ENCODE assay signal across 15 cellular contexts in the genomic region with DNA sequence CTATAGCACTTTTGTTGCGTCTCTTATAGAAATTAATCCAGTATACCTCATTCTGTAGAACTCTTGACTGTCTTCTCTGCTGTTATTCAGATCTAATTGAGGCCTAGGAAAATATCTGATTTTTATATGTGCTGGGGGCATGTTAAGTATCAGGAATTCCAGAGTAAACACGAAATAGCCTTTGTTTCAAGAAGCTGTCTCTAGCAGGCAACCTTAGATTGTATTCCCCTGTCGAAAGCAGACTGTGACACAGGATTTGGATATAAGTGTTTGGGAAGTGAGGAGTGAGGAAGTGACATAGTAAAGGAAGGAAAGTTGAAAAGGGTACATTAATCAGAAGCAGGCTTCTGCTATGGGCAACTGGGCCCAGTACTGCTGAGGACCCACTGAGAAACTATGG.
DNase-seq lines count a peak whose midpoint lies in the region; ATAC-seq and TF ChIP-seq lines count a peak whose summit lies in the region.
"Had no signal": no experiment of that assay in that cellular context is flagged by ENCODE, and none has a peak within 500 bp of the region (broad histone marks: within the 10 kb centered on the region; RNA-seq: fewer than 3 reads in every experiment).

No MANE protein-coding gene starts in this region.

- no peak for TF ChIP-seq CTCF in fibroblast of the aortic adventitia (IDR thresholded peaks at IDR 0.05; ENCODE audit: insufficient read depth, low read length)
- no peak for TF ChIP-seq CTCF in tibial artery (IDR thresholded peaks at IDR 0.05)

- peak overlapping the region; percentile 23 for H3K4me3 Mint-ChIP-seq in activated naive CD4-positive, alpha-beta T cell treated with anti-CD3 and anti-CD28 coated beads, Interleukin-2, amount 50 U/mL, for 24 hours
- H3K4me3 Mint-ChIP-seq in activated naive CD8-positive, alpha-beta T cell treated with anti-CD3 and anti-CD28 coated beads, Interleukin-2, amount 50 U/mL, for 24 hours: no peak overlapping the region
- H3K4me3 Mint-ChIP-seq: activated naive CD4-positive, alpha-beta T cell treated with anti-CD3 and anti-CD28 coated beads for 36 hours; GM23338 had no signal

- peaks cover 27% of the 10 kb centered on the region for H3K4me1 Mint-ChIP-seq in activated naive CD4-positive, alpha-beta T cell treated with anti-CD3 and anti-CD28 coated beads, Interleukin-2, amount 50 U/mL, for 24 hours
- H3K4me1 Mint-ChIP-seq in activated naive CD8-positive, alpha-beta T cell treated with anti-CD3 and anti-CD28 coated beads, Interleukin-2, amount 50 U/mL, for 24 hours: peaks cover 27% of the 10 kb centered on the region
- H3K4me1 Mint-ChIP-seq: GM23338 had no signal

- H3K27me3 ChIP-seq in tibial artery (no peaks in the 10 kb centered on the region), Karpas-422 (ENCODE audit: low read length) (no peaks in the 10 kb centered on the region)
- H3K27me3 ChIP-seq: heart right ventricle, neutrophil, upper lobe of left lung had no signal

- H3K27ac ChIP-seq in tibial artery: peak overlapping the region; percentile 20 to 42
- no peak overlapping the region for H3K27ac ChIP-seq in Karpas-422 (ENCODE audit: low read length)
- H3K27ac ChIP-seq: left ventricle myocardium inferior, neutrophil, upper lobe of left lung had no signal

- no peak overlapping the region for H3K4me2 ChIP-seq in Karpas-422 (ENCODE audit: low read depth, low read length, poor library complexity, severe bottlenecking)
- H3K4me2 ChIP-seq: GM23338 had no signal

- H3K4me1 ChIP-seq in tibial artery (peaks cover 0 to 11% (median 0%) of the 10 kb centered on the region in 4 donors), Karpas-422 (ENCODE audit: low read length) (no peaks in the 10 kb centered on the region)
- H3K4me1 ChIP-seq: upper lobe of left lung had no signal

- no peaks in the 10 kb centered on the region for H3K36me3 Mint-ChIP-seq in activated naive CD4-positive, alpha-beta T cell treated with anti-CD3 and anti-CD28 coated beads, Interleukin-2, amount 50 U/mL, for 24 hours
- H3K36me3 Mint-ChIP-seq in activated naive CD8-positive, alpha-beta T cell treated with anti-CD3 and anti-CD28 coated beads, Interleukin-2, amount 50 U/mL, for 24 hours (ENCODE audit: low read depth): no peaks in the 10 kb centered on the region

- no peak overlapping the region for H3K27ac Mint-ChIP-seq in activated naive CD4-positive, alpha-beta T cell treated with anti-CD3 and anti-CD28 coated beads, Interleukin-2, amount 50 U/mL, for 24 hours
- peak overlapping the region; percentile 36 for H3K27ac Mint-ChIP-seq in activated naive CD8-positive, alpha-beta T cell treated with anti-CD3 and anti-CD28 coated beads, Interleukin-2, amount 50 U/mL, for 24 hours
- H3K27ac Mint-ChIP-seq: activated naive CD4-positive, alpha-beta T cell treated with anti-CD3 and anti-CD28 coated beads for 36 hours; GM23338 had no signal

- H3K9me3 Mint-ChIP-seq in activated naive CD4-positive, alpha-beta T cell treated with anti-CD3 and anti-CD28 coated beads, Interleukin-2, amount 50 U/mL, for 24 hours: no peaks in the 10 kb centered on the region
- peaks cover 6% of the 10 kb centered on the region for H3K9me3 Mint-ChIP-seq in activated naive CD8-positive, alpha-beta T cell treated with anti-CD3 and anti-CD28 coated beads, Interleukin-2, amount 50 U/mL, for 24 hours
- H3K9me3 Mint-ChIP-seq: GM23338 had no signal

- no peak overlapping the region for H2AFZ ChIP-seq in Karpas-422 (ENCODE audit: low read length)
- H2AFZ ChIP-seq: GM23338 had no signal

- intact Hi-C loops in tibial artery (cut with DNase I; ENCODE audit: low total_unique reads): no loop called here

- H3K27me3 Mint-ChIP-seq in activated naive CD4-positive, alpha-beta T cell treated with anti-CD3 and anti-CD28 coated beads, Interleukin-2, amount 50 U/mL, for 24 hours: no peaks in the 10 kb centered on the region
- no peaks in the 10 kb centered on the region for H3K27me3 Mint-ChIP-seq in activated naive CD8-positive, alpha-beta T cell treated with anti-CD3 and anti-CD28 coated beads, Interleukin-2, amount 50 U/mL, for 24 hours

- H3K79me2 ChIP-seq in Karpas-422 (ENCODE audit: low read length): no peaks in the 10 kb centered on the region

- H3K9me3 ChIP-seq in tibial artery (no peaks in the 10 kb centered on the region), Karpas-422 (ENCODE audit: low read length) (no peaks in the 10 kb centered on the region)
- H3K9me3 ChIP-seq: neutrophil, upper lobe of left lung had no signal

- no peak for DNase-seq in activated naive CD4-positive, alpha-beta T cell treated with Interleukin-2 at 50 U/mL for 16 hours
- no peak for DNase-seq in activated naive CD8-positive, alpha-beta T cell treated with anti-CD3 and anti-CD28 coated beads, Interleukin-2, amount 50 U/mL, for 24 hours
- DNase-seq in fibroblast of the aortic adventitia (ENCODE audit: low read depth) (peak; percentile 47), tibial artery (no peak), Karpas-422 (no peak)
- DNase-seq in stimulated activated naive CD4-positive, alpha-beta T cell (lab: John Stamatoyannopoulos, UW): no peak
- DNase-seq: DMS153, heart right ventricle, left ventricle myocardium inferior, upper lobe of left lung had no signal

- no peak overlapping the region for H3K4me3 ChIP-seq in fibroblast of the aortic adventitia (ENCODE audit: low read depth, low read length)
- no peak overlapping the region for H3K4me3 ChIP-seq in tibial artery
- no peak overlapping the region for H3K4me3 ChIP-seq in Karpas-422 (ENCODE audit: low read length)
- H3K4me3 ChIP-seq: GM23338, heart right ventricle, left ventricle myocardium inferior, upper lobe of left lung had no signal

- no peaks in the 10 kb centered on the region for H4K20me1 ChIP-seq in Karpas-422 (ENCODE audit: insufficient read depth, low read depth, low read length)

- no peak overlapping the region for H3K9ac ChIP-seq in Karpas-422 (ENCODE audit: low read length)

- H3K36me3 ChIP-seq in tibial artery (no peaks in the 10 kb centered on the region), Karpas-422 (ENCODE audit: insufficient read depth, low read length) (no peaks in the 10 kb centered on the region)
- H3K36me3 ChIP-seq: heart right ventricle, left ventricle myocardium inferior, neutrophil, upper lobe of left lung had no signal

- no peak for ATAC-seq in activated naive CD8-positive, alpha-beta T cell treated with anti-CD3 and anti-CD28 coated beads, Interleukin-2, amount 50 U/mL, for 24 hours
- no peak for ATAC-seq in HG02642 (IDR thresholded peaks at IDR 0.05; ENCODE audit: poor library complexity, unreplicated experiment)
- ATAC-seq: GM23338 had no signal

- no peaks in the 10 kb centered on the region for H3K9me2 ChIP-seq in Karpas-422 (replicated peaks; ENCODE audit: insufficient read depth, low read length)
